In the genomic region with DNA sequence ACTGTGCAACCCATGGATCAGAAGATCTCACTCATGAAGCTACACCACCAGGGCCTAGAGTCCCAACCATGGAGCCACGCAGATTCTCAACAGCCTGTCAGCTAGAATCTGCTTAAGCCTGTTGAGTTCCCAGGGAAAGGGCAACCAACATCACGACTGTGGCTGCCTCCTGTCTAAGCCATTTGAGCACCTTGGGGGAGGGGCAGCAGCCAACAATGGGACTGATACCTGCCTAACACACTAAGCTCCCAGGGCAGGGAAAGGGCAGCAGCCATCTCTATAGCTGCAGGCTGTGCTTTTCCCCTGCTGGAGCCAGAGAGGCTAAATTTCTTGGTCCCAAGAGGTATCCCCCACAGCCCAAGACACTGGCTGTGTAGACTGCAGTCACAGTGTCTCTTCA, we compare ENCODE assay signal across 3 cellular contexts.
"Had no signal": no experiment of that assay in that cellular context is flagged by ENCODE, and none has a peak within 500 bp of the region (broad histone marks: within the 10 kb centered on the region; RNA-seq: fewer than 3 reads in every experiment).

No MANE protein-coding gene starts in this region.

- ATAC-seq: GM12878 had no signal

- DNase-seq: GDM1, GF-D8 had no signal

- H3K4me3 ChIP-seq: GM12878 had no signal
